ENCODE assay signal across 21 cellular contexts in the genomic region with DNA sequence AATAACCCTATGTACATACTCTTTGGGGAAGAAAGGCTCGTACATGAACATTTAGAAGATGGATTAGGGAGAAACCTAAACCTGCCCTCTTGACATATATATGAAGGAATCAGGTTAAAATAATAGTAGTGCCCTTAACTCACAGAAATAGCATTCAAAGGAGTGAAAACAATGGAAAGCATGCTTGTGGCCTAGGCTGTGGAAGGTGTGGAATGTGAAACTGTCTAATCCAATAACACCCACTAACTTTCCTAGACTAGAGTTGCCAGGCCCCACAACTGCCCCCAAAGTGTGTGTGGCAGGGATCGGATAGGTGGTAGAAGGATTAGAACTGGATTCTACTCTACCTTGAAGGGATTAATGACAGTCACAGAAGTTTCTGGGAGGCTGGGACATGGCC. TPM values are rescaled to one million over a fixed set of nuclear protein-coding genes. Genes with fewer than 3 reads are reported as not detected.
A peak's percentile ranks its signal among the peaks of the same experiment; 100 is the strongest.
DNase-seq lines count a peak whose midpoint lies in the region; ATAC-seq and TF ChIP-seq lines count a peak whose summit lies in the region.
"Had no signal": no experiment of that assay in that cellular context is flagged by ENCODE, and none has a peak within 500 bp of the region (broad histone marks: within the 10 kb centered on the region; RNA-seq: fewer than 3 reads in every experiment).

No MANE protein-coding gene starts in this region.

- no peak overlapping the region for H3K4me2 ChIP-seq in parathyroid adenoma (ENCODE audit: low read length)
- H3K4me2 ChIP-seq in GM23338, result no peak overlapping the region

- no peak for TF ChIP-seq CTCF in left ventricle myocardium inferior (IDR thresholded peaks at IDR 0.05; ENCODE audit: borderline replicate concordance)
- TF ChIP-seq CTCF in parathyroid adenoma (IDR thresholded peaks at IDR 0.05), result no peak
- TF ChIP-seq CTCF in upper lobe of left lung (IDR thresholded peaks at IDR 0.05), result no peak
- no peak for TF ChIP-seq CTCF in GM23338 (conservative IDR thresholded peaks at IDR 0.05; ENCODE audit: low read depth in 2 of 2)

- peaks cover 9% of the 10 kb centered on the region for H3K36me3 Mint-ChIP-seq in GM23338 (ENCODE audit: low read depth)
- H3K36me3 Mint-ChIP-seq: IgD-negative memory B cell, natural killer cell had no signal

- no peak overlapping the region for H3K27ac Mint-ChIP-seq in GM23338
- H3K27ac Mint-ChIP-seq: activated naive CD8-positive, alpha-beta T cell treated with anti-CD3 and anti-CD28 coated beads, Interleukin-2, amount 50 U/mL, for 24 hours; IgD-negative memory B cell; mesothelial cell of epicardium; natural killer cell had no signal

- H3K79me2 ChIP-seq in parathyroid adenoma (no peaks in the 10 kb centered on the region), GM23338 (replicated peaks; ENCODE audit: insufficient read depth) (no peaks in the 10 kb centered on the region)

- no peaks in the 10 kb centered on the region for H3K9me2 ChIP-seq in GM23338 (ENCODE audit: insufficient read depth)

- H3K27ac ChIP-seq in left ventricle myocardium inferior (replicated peaks) (peak overlapping the region; percentile 82), parathyroid adenoma (peak overlapping the region; percentile 8), upper lobe of left lung (peak overlapping the region; percentile 46 to 65 (median 54)), GM23338 (ENCODE audit: low read depth) (no peak overlapping the region)
- H3K27ac ChIP-seq: cardiac muscle cell had no signal

- no peak overlapping the region for H3K9ac ChIP-seq in parathyroid adenoma

- no peaks in the 10 kb centered on the region for H4K20me1 ChIP-seq in GM23338 (replicated peaks; ENCODE audit: insufficient read depth)

- no peak for TF ChIP-seq POLR2A in upper lobe of left lung (IDR thresholded peaks at IDR 0.05)

- no peak for TF ChIP-seq EP300 in upper lobe of left lung (IDR thresholded peaks at IDR 0.05)

- no peaks in the 10 kb centered on the region; the same call in 2 of the 3 replicates for H3K4me1 Mint-ChIP-seq in GM23338
- H3K4me1 Mint-ChIP-seq: IgD-negative memory B cell, natural killer cell had no signal

- intact Hi-C loops in left ventricle myocardium inferior (cut with micrococcal nuclease) (loop anchor here (5.0 kb wide), 1 partner anchor 34 kb away; no protein-coding TSS in a partner anchor), Right ventricle myocardium superior (cut with DNase I) (loop anchor here (5.0 kb wide), 1 partner anchor 34 kb away; no protein-coding TSS in a partner anchor)

- no peak overlapping the region for H2AFZ ChIP-seq in parathyroid adenoma
- no peak overlapping the region for H2AFZ ChIP-seq in GM23338

- H3F3A ChIP-seq in GM23338 (replicated peaks; ENCODE audit: low read depth), result no peaks in the 10 kb centered on the region

- no peaks in the 10 kb centered on the region for H3K9me3 ChIP-seq in left ventricle myocardium inferior (replicated peaks)
- no peaks in the 10 kb centered on the region for H3K9me3 ChIP-seq in parathyroid adenoma (ENCODE audit: control insufficient read depth, low read length)
- no peaks in the 10 kb centered on the region for H3K9me3 ChIP-seq in upper lobe of left lung
- H3K9me3 ChIP-seq: MG63 had no signal

- H3K4me3 ChIP-seq in left ventricle myocardium inferior (peak overlapping the region; percentile 3), parathyroid adenoma (ENCODE audit: low read depth, low read length) (no peak overlapping the region), upper lobe of left lung (no peak overlapping the region), GM23338 (no peak overlapping the region)
- H3K4me3 ChIP-seq: cardiac muscle cell, MG63 had no signal

- no peak overlapping the region for H3K4me3 Mint-ChIP-seq in GM23338
- H3K4me3 Mint-ChIP-seq: activated naive CD8-positive, alpha-beta T cell treated with anti-CD3 and anti-CD28 coated beads, Interleukin-2, amount 50 U/mL, for 24 hours; IgD-negative memory B cell; mesothelial cell of epicardium; natural killer cell had no signal

- no peak for DNase-seq in left ventricle myocardium inferior
- DNase-seq in Right ventricle myocardium superior, result no peak
- DNase-seq in astrocyte of the hippocampus (ENCODE audit: low read depth, low spot score), result peak; percentile 73
- no peak for DNase-seq in upper lobe of left lung
- no peak for DNase-seq in activated CD4-positive, alpha-beta T cell treated with anti-CD3 and anti-CD28 coated beads, Interleukin-2, amount 50 U/mL, for 48 hours
- DNase-seq in GM23338 (ENCODE audit: low spot score), result no peak
- DNase-seq in NCI-H1436 treated with DMSO at 0.1 percent for 48 hours (lab: John Stamatoyannopoulos, UW), result no peak
- DNase-seq: activated CD4-positive, alpha-beta T cell treated with anti-CD3 and anti-CD28 coated beads for 48 hours; activated naive CD8-positive, alpha-beta T cell treated with anti-CD3 and anti-CD28 coated beads, Interleukin-2, amount 50 U/mL, for 24 hours; DMS 273 treated with DMSO at 0.1 percent for 48 hours; erythroblast; GF-D8; MG63; natural killer cell; NCI-H1417 treated with DMSO at 0.1 percent for 48 hours; NCI-H2171 treated with DMSO at 0.1 percent for 48 hours; stimulated activated CD4-positive, alpha-beta T cell treated with anti-CD3 and anti-CD28 coated beads, Interleukin-4, amount 100 ng/mL, for 24 hours had no signal

- H3K27me3 ChIP-seq in left ventricle myocardium inferior (ENCODE audit: low read depth), result no peaks in the 10 kb centered on the region
- no peaks in the 10 kb centered on the region for H3K27me3 ChIP-seq in parathyroid adenoma (ENCODE audit: control insufficient read depth, insufficient read depth, low read length)
- H3K27me3 ChIP-seq in upper lobe of left lung, result no peaks in the 10 kb centered on the region
- H3K27me3 ChIP-seq in GM23338 (ENCODE audit: insufficient read depth), result no peaks in the 10 kb centered on the region
- H3K27me3 ChIP-seq: MG63 had no signal

- peaks cover 4% of the 10 kb centered on the region for H3K27me3 Mint-ChIP-seq in GM23338 (ENCODE audit: insufficient read depth, low read depth, poor library complexity)

- peaks cover 12% of the 10 kb centered on the region for H3K9me3 Mint-ChIP-seq in GM23338
- H3K9me3 Mint-ChIP-seq: natural killer cell had no signal

- ATAC-seq in Right ventricle myocardium superior (ENCODE audit: poor library complexity) (no peak), upper lobe of left lung (ENCODE audit: low FRiP score in 2 of 2) (no peak), GM23338 (no peak)
- ATAC-seq: activated naive CD8-positive, alpha-beta T cell treated with anti-CD3 and anti-CD28 coated beads, Interleukin-2, amount 50 U/mL, for 24 hours; natural killer cell had no signal

- H3K4me1 ChIP-seq in left ventricle myocardium inferior (peaks cover 80% of the 10 kb centered on the region), parathyroid adenoma (no peaks in the 10 kb centered on the region), upper lobe of left lung (peaks cover 29 to 35% (median 34%) of the 10 kb centered on the region in 4 donors), GM23338 (ENCODE audit: insufficient read depth) (no peaks in the 10 kb centered on the region)

- peaks cover 4% of the 10 kb centered on the region for H3K36me3 ChIP-seq in left ventricle myocardium inferior
- H3K36me3 ChIP-seq in parathyroid adenoma (ENCODE audit: control insufficient read depth, insufficient read depth, low read length), result no peaks in the 10 kb centered on the region
- no peaks in the 10 kb centered on the region for H3K36me3 ChIP-seq in upper lobe of left lung
- H3K36me3 ChIP-seq in GM23338 (ENCODE audit: insufficient read depth), result no peaks in the 10 kb centered on the region
- H3K36me3 ChIP-seq: cardiac muscle cell, MG63 had no signal

- WGBS in upper lobe of left lung, 2 donors, result 89 to 96% methylated on average over 2 of the region's 2 CpGs

TF ChIP-seq in GM23338, 12 proteins besides CTCF, POLR2A, EP300 and RAD21:
- TF ChIP-seq ZNF331 (CRISPR knock-in tag; IDR thresholded peaks at IDR 0.05; ENCODE audit: low read depth) (no peak), POLR2AphosphoS5 (IDR thresholded peaks at IDR 0.05; ENCODE audit: low read depth) (no peak)

RNA-seq across cellular contexts. Expression of gene ITGA9, which starts 39.8 kb away (rescaled TPM):
- total RNA-seq in left ventricle myocardium inferior (75.6 TPM), Right ventricle myocardium superior (50.3 TPM), upper lobe of left lung (10 to 100 TPM; 15.4 to 78.6 (median 31.7) TPM)
- 5.0 and 5.4 TPM in 2 replicates for total RNA-seq in GM23338 (2014; rRNA removed; shearing (Covaris generic))
- 0.94 and 0.99 TPM in 2 replicates for polyA plus RNA-seq in GM23338 (2016; fragmentation: Nextera tagmentation; extraction: Ambion mirVana)
- polyA plus RNA-seq: IgD-negative memory B cell had no signal
